8 cellular contexts compared by ENCODE assay signal in the genomic region with DNA sequence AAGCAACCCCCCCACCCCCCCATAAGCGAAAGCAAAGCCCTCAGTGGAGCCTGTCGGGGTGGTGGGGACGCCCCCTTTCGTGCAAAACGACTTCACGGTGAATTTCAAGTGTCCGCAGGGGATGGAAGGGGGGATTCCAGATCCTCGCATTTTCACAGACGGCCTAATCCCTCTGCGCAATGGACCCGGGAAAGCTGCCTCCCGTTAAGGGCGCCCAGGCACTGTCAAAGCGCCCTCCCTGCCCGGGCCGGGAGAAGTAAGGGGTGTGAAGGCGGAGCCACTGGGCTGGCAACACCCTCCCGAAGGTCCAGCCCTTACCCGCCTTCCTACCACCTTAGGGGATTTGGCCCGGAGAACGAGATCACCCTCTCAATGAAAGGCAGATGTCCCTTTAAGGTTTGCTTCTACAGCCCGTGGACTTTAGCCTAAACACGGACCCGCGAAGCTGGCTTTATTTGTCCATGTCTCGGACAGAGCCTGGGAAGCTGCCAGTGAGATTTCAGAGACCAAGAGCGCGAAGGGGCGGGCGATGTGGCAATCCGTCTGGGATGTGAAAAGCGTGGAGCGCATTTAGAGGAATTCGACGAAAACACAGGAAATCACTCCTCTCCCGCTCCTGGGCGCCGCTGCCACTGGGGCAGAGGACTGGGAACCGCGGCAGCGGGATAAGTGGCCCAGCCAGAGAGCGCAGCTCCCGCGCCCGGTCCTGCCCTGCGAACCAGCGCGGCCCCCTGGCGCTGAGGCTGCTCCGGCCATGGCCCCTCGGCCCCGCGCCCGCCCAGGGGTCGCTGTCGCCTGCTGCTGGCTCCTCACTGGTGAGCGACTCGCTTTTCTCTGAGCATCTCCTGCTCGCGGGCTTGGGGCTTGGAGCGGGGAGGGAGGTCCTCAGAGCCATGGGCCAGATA. TPM values are rescaled to one million over a fixed set of nuclear protein-coding genes. Genes with fewer than 3 reads are reported as not detected.
DNase-seq lines count a peak whose midpoint lies in the region; ATAC-seq and TF ChIP-seq lines count a peak whose summit lies in the region.

TSS of gene ITGA1 (plus strand) at position 317 of the 905 bp plus-strand sequence. CDS start at position 755, 438 bp downstream.
A gene with protein sequence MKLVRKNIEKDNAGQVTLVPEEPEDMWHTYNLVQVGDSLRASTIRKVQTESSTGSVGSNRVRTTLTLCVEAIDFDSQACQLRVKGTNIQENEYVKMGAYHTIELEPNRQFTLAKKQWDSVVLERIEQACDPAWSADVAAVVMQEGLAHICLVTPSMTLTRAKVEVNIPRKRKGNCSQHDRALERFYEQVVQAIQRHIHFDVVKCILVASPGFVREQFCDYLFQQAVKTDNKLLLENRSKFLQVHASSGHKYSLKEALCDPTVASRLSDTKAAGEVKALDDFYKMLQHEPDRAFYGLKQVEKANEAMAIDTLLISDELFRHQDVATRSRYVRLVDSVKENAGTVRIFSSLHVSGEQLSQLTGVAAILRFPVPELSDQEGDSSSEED (plus strand): TSS at position 317 of the 905 bp plus-strand sequence. CDS start 12,479 bp downstream, outside the sequence.

- H3K4me1 ChIP-seq in A673 (ENCODE audit: insufficient read depth, low read length, poor library complexity, severe bottlenecking): peaks cover 4% of the 10 kb centered on the region

- no peaks in the 10 kb centered on the region for H3K9me3 ChIP-seq in A673 (ENCODE audit: low read depth, low read length, poor library complexity, severe bottlenecking)

- TF ChIP-seq POLR2A in erythroblast (IDR thresholded peaks at IDR 0.05; ENCODE audit: low read length): no peak

- H3K4me3 ChIP-seq in A673 (ENCODE audit: low read depth, low read length, poor library complexity, severe bottlenecking): peak within 1 kb of the TSS; percentile 66

- peaks cover 50% of the 10 kb centered on the region for H3K4me1 Mint-ChIP-seq in stimulated activated naive CD8-positive, alpha-beta T cell treated with anti-CD3 and anti-CD28 coated beads, Interleukin-15, Interleukin-2, amounts not matched to agents 100 ng/mL and 50 ng/mL, for 24 hours (ENCODE audit: low read depth)

- H3K36me3 Mint-ChIP-seq in stimulated activated naive CD8-positive, alpha-beta T cell treated with anti-CD3 and anti-CD28 coated beads, Interleukin-15, Interleukin-2, amounts not matched to agents 100 ng/mL and 50 ng/mL, for 24 hours (ENCODE audit: low read depth): peaks cover 6% of the 10 kb centered on the region

- no peaks in the 10 kb centered on the region for H3K9me3 Mint-ChIP-seq in stimulated activated naive CD8-positive, alpha-beta T cell treated with anti-CD3 and anti-CD28 coated beads, Interleukin-15, Interleukin-2, amounts not matched to agents 100 ng/mL and 50 ng/mL, for 24 hours

- H3K4me3 Mint-ChIP-seq in stimulated activated naive CD8-positive, alpha-beta T cell treated with anti-CD3 and anti-CD28 coated beads, Interleukin-15, Interleukin-2, amounts not matched to agents 100 ng/mL and 50 ng/mL, for 24 hours: peak within 1 kb of the TSS; percentile 91

- no peaks in the 10 kb centered on the region for H3K27me3 ChIP-seq in A673 (replicated peaks; ENCODE audit: insufficient read depth, low read depth, low read length, poor library complexity)

- peak; percentile 81 for DNase-seq in A673 (ENCODE audit: low spot score)
- DNase-seq in NCI-H345 treated with DMSO at 0.1 percent for 48 hours (lab: John Stamatoyannopoulos, UW; ENCODE audit: unreplicated experiment): peak; percentile 75
- peak; percentile 57 for DNase-seq in activated T-cell treated with anti-CD3 and anti-CD28 coated beads, Interleukin-2, amount 50 U/mL, for 1 hour
- DNase-seq in erythroblast (lab: John Stamatoyannopoulos, UW): peak; percentile 45 to 47
- peak; percentile 69 for DNase-seq in mucosa of gallbladder (ENCODE audit: low spot score)

- H3K27ac ChIP-seq in A673 (ENCODE audit: low read depth, low read length, poor library complexity, severe bottlenecking): no peak within 1 kb of the TSS

- CTCF ChIA-PET in A673 (lab: Charles Lee): interaction anchor here (1.1 kb wide), 1 partner anchor 128 kb away, joined by 3 read pairs; no protein-coding TSS in a partner anchor

- H3K36me3 ChIP-seq in A673 (ENCODE audit: insufficient read depth, low read length, poor library complexity, severe bottlenecking): no peaks in the 10 kb centered on the region

- BruUV-seq in A673 (replicated peaks; lab: Mats Ljungman, UMichigan): no TSS peak

- no peak; the same call in 1 of the 2 replicates for TF ChIP-seq CTCF in A673 (conservative IDR thresholded peaks at IDR 0.05; ENCODE audit: low read depth, low read length)

- peaks cover 15% of the 10 kb centered on the region for H3K27me3 Mint-ChIP-seq in stimulated activated naive CD8-positive, alpha-beta T cell treated with anti-CD3 and anti-CD28 coated beads, Interleukin-15, Interleukin-2, amounts not matched to agents 100 ng/mL and 50 ng/mL, for 24 hours

- POLR2A ChIA-PET in A673 (lab: Charles Lee; ENCODE audit: low non-redundant PET): interaction anchor here (0.6 to 0.7 kb wide), 2 partner anchors 12 to 29 kb away, joined by 3 read pairs; no protein-coding TSS in a partner anchor

- intact Hi-C loops in A673 (cut with micrococcal nuclease; ENCODE audit: unreplicated experiment): loop anchor here (1.0 to 10.0 kb wide), 2 partner anchors 127 to 317 kb away; partner anchors contain the start of gene MOCS2

- peak within 1 kb of the TSS; percentile 88 for H3K27ac Mint-ChIP-seq in stimulated activated naive CD8-positive, alpha-beta T cell treated with anti-CD3 and anti-CD28 coated beads, Interleukin-15, Interleukin-2, amounts not matched to agents 100 ng/mL and 50 ng/mL, for 24 hours

- ATAC-seq in GM18499 (IDR thresholded peaks at IDR 0.05; ENCODE audit: insufficient read depth, unreplicated experiment): peak; percentile 45
- peak; percentile 74 for ATAC-seq in HG02885 (IDR thresholded peaks at IDR 0.05; ENCODE audit: poor library complexity, unreplicated experiment)

RNA-seq across cellular contexts. Expression of gene ITGA1, which starts in this region (rescaled TPM):
- total RNA-seq in A673 (2021): 7.8 and 8.1 TPM in 2 replicates
- 67.1 TPM for total RNA-seq in mucosa of gallbladder

RNA-seq across cellular contexts. Expression of the second gene that starts in this region (rescaled TPM):
- 20.0 and 20.3 TPM in 2 replicates for total RNA-seq in A673 (2021)
- 41.6 TPM for total RNA-seq in mucosa of gallbladder
